8 cellular contexts compared by ENCODE assay signal in the genomic region with DNA sequence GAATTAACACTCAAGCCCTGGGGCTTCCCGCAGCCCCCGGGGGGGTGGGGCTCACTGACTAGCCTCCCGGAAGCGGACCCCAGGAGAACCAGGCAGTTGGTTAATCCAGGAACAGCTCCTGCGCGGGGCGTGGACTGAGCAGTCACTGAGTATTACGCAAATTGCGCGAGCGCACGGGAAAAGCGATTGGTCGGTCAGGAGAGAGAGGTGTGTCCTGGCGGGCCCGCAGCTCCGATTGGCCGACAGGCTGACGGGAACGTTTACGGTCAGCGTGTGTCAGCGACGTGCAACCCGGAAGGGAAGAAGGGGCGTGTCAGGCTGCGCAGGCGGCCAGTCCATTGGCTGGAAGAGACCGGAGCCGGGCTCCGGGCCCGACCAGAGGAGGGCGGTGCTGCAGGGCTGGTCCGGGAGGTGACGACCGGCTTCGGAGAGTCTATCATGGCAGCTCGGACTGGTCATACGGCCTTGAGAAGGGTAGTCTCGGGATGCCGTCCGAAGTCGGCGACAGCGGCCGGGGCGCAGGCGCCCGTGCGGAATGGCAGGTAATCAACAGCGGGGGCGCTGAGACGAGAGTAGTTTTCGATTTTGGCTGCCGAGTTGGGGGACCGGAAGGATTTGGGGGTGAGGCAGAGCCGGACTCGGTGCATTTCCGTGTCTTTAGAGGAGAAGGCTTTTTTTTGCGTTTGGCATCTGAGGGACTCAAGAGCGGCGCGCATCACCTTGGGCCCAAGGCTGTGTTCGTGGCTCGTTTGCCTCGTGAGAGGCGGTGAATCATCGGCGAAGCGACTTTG. TPM values are rescaled to one million over a fixed set of nuclear protein-coding genes. Genes with fewer than 3 reads are reported as not detected.
A peak's percentile ranks its signal among the peaks of the same experiment; 100 is the strongest.
DNase-seq lines count a peak whose midpoint lies in the region; ATAC-seq and TF ChIP-seq lines count a peak whose summit lies in the region.

A gene (plus strand): TSS at position 430 of the 791 bp plus-strand sequence. CDS start 9 bp downstream, at position 439.

- H3K79me2 ChIP-seq in SU-DHL-6 (ENCODE audit: insufficient read depth, low read length), result peaks cover 49% of the 10 kb centered on the region

- intact Hi-C loops in head of caudate nucleus (cut with DNase I), result loop anchor here (1.0 to 5.0 kb wide), 2 partner anchors 46 to 254 kb away; a partner anchor contains a TSS

- no peaks in the 10 kb centered on the region for H3K9me2 ChIP-seq in SU-DHL-6 (replicated peaks; ENCODE audit: insufficient read depth, low read length)

- H3K9me3 ChIP-seq in SU-DHL-6 (ENCODE audit: insufficient read depth, low read length) (no peaks in the 10 kb centered on the region), thymus (ENCODE audit: control insufficient read depth) (no peaks in the 10 kb centered on the region)

- H3K27ac Mint-ChIP-seq in activated naive CD8-positive, alpha-beta T cell treated with anti-CD3 and anti-CD28 coated beads, Interleukin-2, amount 10 ng/mL, durations not matched to agents 7 days and 5 days, result peak within 1 kb of the TSS; percentile 96
- peak within 1 kb of the TSS; percentile 100 for H3K27ac Mint-ChIP-seq in osteocyte (ENCODE audit: unreplicated experiment)

- H3K4me3 ChIP-seq in GM12865 (ENCODE audit: low read depth, low read length), result peak within 1 kb of the TSS; percentile 74
- peak within 1 kb of the TSS; percentile 82 for H3K4me3 ChIP-seq in SU-DHL-6 (ENCODE audit: insufficient read depth, low read length, poor library complexity, severe bottlenecking)
- peak within 1 kb of the TSS; percentile 74 for H3K4me3 ChIP-seq in thymus (ENCODE audit: low read length)

- peaks cover 13% of the 10 kb centered on the region for H3K4me1 ChIP-seq in thymus (ENCODE audit: control insufficient read depth, insufficient read depth, low read length)

- peaks cover 4% of the 10 kb centered on the region; the same call in 1 of the 2 replicates for H3F3A ChIP-seq in SU-DHL-6 (ENCODE audit: insufficient read depth)

- peaks cover 9% of the 10 kb centered on the region; the same call in 1 of the 2 replicates for H4K20me1 ChIP-seq in SU-DHL-6 (ENCODE audit: low read depth, low read length)

- H3K4me2 ChIP-seq in SU-DHL-6 (ENCODE audit: low read depth, low read length, poor library complexity, severe bottlenecking), result peak within 1 kb of the TSS; percentile 82

- ATAC-seq in HG02678 (IDR thresholded peaks at IDR 0.05; ENCODE audit: unreplicated experiment), result peak; percentile 93
- ATAC-seq in activated naive CD8-positive, alpha-beta T cell treated with anti-CD3 and anti-CD28 coated beads, Interleukin-2, amount 10 ng/mL, durations not matched to agents 7 days and 5 days (ENCODE audit: low read depth), result peak; percentile 93

- TF ChIP-seq CTCF in GM12865 (IDR thresholded peaks at IDR 0.05; ENCODE audit: insufficient read depth, low read depth, low read length, missing control alignments), result peak; percentile 12
- no peak for TF ChIP-seq CTCF in SU-DHL-6 (IDR thresholded peaks at IDR 0.05; ENCODE audit: insufficient read depth, low read length, poor library complexity, severe bottlenecking)
- TF ChIP-seq CTCF in osteocyte (IDR thresholded peaks at IDR 0.05), result peak; percentile 50

- no peaks in the 10 kb centered on the region for H3K36me3 ChIP-seq in SU-DHL-6 (ENCODE audit: low read length)
- H3K36me3 ChIP-seq in thymus (ENCODE audit: control insufficient read depth, insufficient read depth), result no peaks in the 10 kb centered on the region

- peaks cover 6% of the 10 kb centered on the region for H3K36me3 Mint-ChIP-seq in activated naive CD8-positive, alpha-beta T cell treated with anti-CD3 and anti-CD28 coated beads, Interleukin-2, amount 10 ng/mL, durations not matched to agents 7 days and 5 days
- no peaks in the 10 kb centered on the region for H3K36me3 Mint-ChIP-seq in osteocyte (ENCODE audit: unreplicated experiment)

- WGBS in thymus, result under 1% methylated on average over 70 of the region's 70 CpGs

- H3K27me3 ChIP-seq in SU-DHL-6 (ENCODE audit: low read length) (no peaks in the 10 kb centered on the region), thymus (ENCODE audit: control insufficient read depth, insufficient read depth) (no peaks in the 10 kb centered on the region)

- no peaks in the 10 kb centered on the region for H3K9me3 Mint-ChIP-seq in activated naive CD8-positive, alpha-beta T cell treated with anti-CD3 and anti-CD28 coated beads, Interleukin-2, amount 10 ng/mL, durations not matched to agents 7 days and 5 days
- H3K9me3 Mint-ChIP-seq in osteocyte (ENCODE audit: unreplicated experiment), result no peaks in the 10 kb centered on the region

- no peaks in the 10 kb centered on the region for H3K27me3 Mint-ChIP-seq in activated naive CD8-positive, alpha-beta T cell treated with anti-CD3 and anti-CD28 coated beads, Interleukin-2, amount 10 ng/mL, durations not matched to agents 7 days and 5 days
- no peaks in the 10 kb centered on the region for H3K27me3 Mint-ChIP-seq in osteocyte (ENCODE audit: unreplicated experiment)

- peak; percentile 100 for DNase-seq in GM12865 (ENCODE audit: low read depth)
- DNase-seq in NCI-H128 (lab: John Stamatoyannopoulos, UW; ENCODE audit: unreplicated experiment), result peak; percentile 95
- DNase-seq in activated naive CD8-positive, alpha-beta T cell treated with anti-CD3 and anti-CD28 coated beads, Interleukin-2, amount 10 ng/mL, durations not matched to agents 7 days and 5 days, result peak; percentile 94
- DNase-seq in head of caudate nucleus, result peak; percentile 98 to 100 (median 100)
- peak; percentile 100 for DNase-seq in osteocyte (ENCODE audit: extremely low spot score, unreplicated experiment)

- peak within 1 kb of the TSS; percentile 88 for H3K4me3 Mint-ChIP-seq in activated naive CD8-positive, alpha-beta T cell treated with anti-CD3 and anti-CD28 coated beads, Interleukin-2, amount 10 ng/mL, durations not matched to agents 7 days and 5 days
- H3K4me3 Mint-ChIP-seq in osteocyte (ENCODE audit: unreplicated experiment), result peak within 1 kb of the TSS; percentile 100

- peaks cover 24% of the 10 kb centered on the region for H3K4me1 Mint-ChIP-seq in activated naive CD8-positive, alpha-beta T cell treated with anti-CD3 and anti-CD28 coated beads, Interleukin-2, amount 10 ng/mL, durations not matched to agents 7 days and 5 days
- peaks cover 23% of the 10 kb centered on the region for H3K4me1 Mint-ChIP-seq in osteocyte (ENCODE audit: unreplicated experiment)

- H3K27ac ChIP-seq in SU-DHL-6 (ENCODE audit: low read depth, low read length) (peak within 1 kb of the TSS; percentile 74), thymus (ENCODE audit: low read depth) (peak within 1 kb of the TSS; percentile 99)

- peak within 1 kb of the TSS; percentile 78 for H2AFZ ChIP-seq in SU-DHL-6 (ENCODE audit: low read depth, low read length, severe bottlenecking)

- POLR2A ChIA-PET in activated naive CD8-positive, alpha-beta T cell treated with anti-CD3 and anti-CD28 coated beads, Interleukin-2, amount 10 ng/mL, durations not matched to agents 7 days and 5 days (lab: Charles Lee), result interaction anchor here (0.5 to 3.9 kb wide), 19 partner anchors 9 to 529 kb away, joined by 3 to 75 read pairs (median 4); a partner anchor contains a TSS

- peak within 1 kb of the TSS; percentile 82 for H3K9ac ChIP-seq in SU-DHL-6 (ENCODE audit: low read length)

RNA-seq across cellular contexts. Expression of the gene that starts here (rescaled TPM):
- 10 to 100 TPM; 24.8 to 25.2 TPM for total RNA-seq in activated naive CD8-positive, alpha-beta T cell treated with anti-CD3 and anti-CD28 coated beads, Interleukin-2, amount 10 ng/mL, durations not matched to agents 7 days and 5 days
- 23.5 and 24.3 TPM in 2 replicates for total RNA-seq in osteocyte
- 21.3 TPM for polyA plus RNA-seq in thymus

Comparison
In these comparisons a context has a peak if more than half of its experiments do, and no peak if none do; other contexts are left out.
1. Peak in every context shown above with its lines: DNase-seq, ATAC-seq, H3K4me3 ChIP-seq and H3K27ac ChIP-seq.